8 cellular contexts compared by ENCODE assay signal in genomic region chr18:80108739-80109675, GRCh38. TPM values are rescaled to one million over a fixed set of nuclear protein-coding genes. Genes with fewer than 3 reads are reported as not detected.
DNase-seq lines count a peak whose midpoint lies in the region; ATAC-seq and TF ChIP-seq lines count a peak whose summit lies in the region.

ADNP2 (plus strand) TSS chr18:80109262; CDS start chr18:80117543, 8,281 bp downstream.

- peak within 1 kb of the TSS; percentile 85 for H3K4me3 Mint-ChIP-seq in activated CD8-positive, alpha-beta T cell treated with anti-CD3 and anti-CD28 coated beads for 36 hours

- TF ChIP-seq CTCF in activated CD8-positive, alpha-beta T cell treated with anti-CD3 and anti-CD28 coated beads for 36 hours (IDR thresholded peaks at IDR 0.05) = no peak

- H3K27me3 Mint-ChIP-seq in activated CD8-positive, alpha-beta T cell treated with anti-CD3 and anti-CD28 coated beads for 36 hours = no peaks in the 10 kb centered on the region

- intact Hi-C loops in activated CD8-positive, alpha-beta T cell treated with anti-CD3 and anti-CD28 coated beads for 36 hours (cut with micrococcal nuclease) = no loop called here

- peaks cover 47% of the 10 kb centered on the region for H3K4me1 Mint-ChIP-seq in activated CD8-positive, alpha-beta T cell treated with anti-CD3 and anti-CD28 coated beads for 36 hours (ENCODE audit: low read depth)

- POLR2A ChIA-PET in activated CD8-positive, alpha-beta T cell treated with anti-CD3 and anti-CD28 coated beads for 36 hours (lab: Charles Lee) = interaction anchor here (0.7 to 2.7 kb wide), 5 partner anchors 75 to 430 kb away, joined by 3 to 12 read pairs (median 3); partner anchors contain the start of genes RBFA and TXNL4A

- H3K9me3 Mint-ChIP-seq in activated CD8-positive, alpha-beta T cell treated with anti-CD3 and anti-CD28 coated beads for 36 hours = no peaks in the 10 kb centered on the region

- peak; percentile 74 for ATAC-seq in GM19395 (IDR thresholded peaks at IDR 0.05; ENCODE audit: unreplicated experiment)
- peak; percentile 61 for ATAC-seq in HG03565 (IDR thresholded peaks at IDR 0.05; ENCODE audit: unreplicated experiment)
- ATAC-seq in activated CD8-positive, alpha-beta T cell treated with anti-CD3 and anti-CD28 coated beads for 36 hours = peak; percentile 84

- peak within 1 kb of the TSS; percentile 90 for H3K27ac Mint-ChIP-seq in activated CD8-positive, alpha-beta T cell treated with anti-CD3 and anti-CD28 coated beads for 36 hours

- DNase-seq in CD1c-positive myeloid dendritic cell (ENCODE audit: extremely low spot score) (peak; percentile 93), NCI-H82 treated with DMSO at 0.1 percent for 48 hours (lab: John Stamatoyannopoulos, UW; ENCODE audit: unreplicated experiment) (peak; percentile 84), lung microvascular endothelial cell (ENCODE audit: low read depth in 2 of 2) (peak; percentile 98)
- peak; percentile 94 for DNase-seq in activated CD8-positive, alpha-beta T cell treated with anti-CD3 and anti-CD28 coated beads for 36 hours
- DNase-seq in effector CD8-positive, alpha-beta T cell (lab: John Stamatoyannopoulos, UW) = peak; percentile 77
- DNase-seq in stimulated activated CD4-positive, alpha-beta T cell treated with anti-CD3 and anti-CD28 coated beads, TNF-alpha, amount 100 ng/mL, for 48 hours (ENCODE audit: low read depth in 3 of 3) = peak; percentile 72 to 88 (median 84)

- CTCF ChIA-PET in activated CD8-positive, alpha-beta T cell treated with anti-CD3 and anti-CD28 coated beads for 36 hours (lab: Charles Lee) = interaction anchor here (1.0 to 4.0 kb wide), 2 partner anchors 49 to 62 kb away, joined by 3 to 22 read pairs; no protein-coding TSS in a partner anchor

- peaks cover 24% of the 10 kb centered on the region for H3K36me3 Mint-ChIP-seq in activated CD8-positive, alpha-beta T cell treated with anti-CD3 and anti-CD28 coated beads for 36 hours (ENCODE audit: low read depth)

RNA-seq across cellular contexts. Expression of gene ADNP2, which starts in this region (rescaled TPM):
- total RNA-seq in activated CD8-positive, alpha-beta T cell treated with anti-CD3 and anti-CD28 coated beads for 36 hours = 10 to 100 TPM; 22.1 to 22.5 TPM
- 10.7 and 12.1 TPM in 2 replicates for total RNA-seq in lung microvascular endothelial cell

Comparison
In these comparisons a context has a peak if more than half of its experiments do, and no peak if none do; other contexts are left out.
1. Peak in every context shown above with its lines: DNase-seq and ATAC-seq.